31 cellular contexts compared by ENCODE assay signal in the genomic region with DNA sequence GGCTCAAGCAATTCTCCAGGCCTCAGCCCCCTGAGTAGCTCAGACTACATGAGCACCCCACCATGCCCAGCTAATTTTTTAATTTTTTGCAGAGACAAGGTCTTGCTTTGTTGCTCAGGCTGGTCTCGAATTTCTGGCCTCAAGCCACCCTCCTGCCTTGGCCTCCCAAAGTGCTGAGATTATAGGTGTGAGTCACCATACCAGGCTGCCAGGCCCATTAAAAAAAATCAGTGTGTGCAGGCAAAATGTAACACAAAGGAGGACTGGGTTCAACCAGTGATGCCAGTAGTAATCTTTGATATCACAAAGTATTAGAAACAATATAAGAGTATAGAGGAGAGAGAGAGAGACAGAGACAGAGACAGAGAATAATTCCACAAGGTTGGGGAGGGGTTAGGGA.
"Had no signal": no experiment of that assay in that cellular context is flagged by ENCODE, and none has a peak within 500 bp of the region (broad histone marks: within the 10 kb centered on the region; RNA-seq: fewer than 3 reads in every experiment).

No MANE protein-coding gene starts in this region.

- H3K27ac ChIP-seq: adrenal gland, body of pancreas, esophagus muscularis mucosa, foreskin keratinocyte, gastrocnemius medialis, heart right ventricle, hepatocyte, WERI-Rb-1 had no signal

- ATAC-seq: activated CD4-positive, CD25-positive, alpha-beta regulatory T cell treated with anti-CD3 and anti-CD28 coated beads, Interleukin-2, amount 50 U/mL, for 24 hours; activated CD8-positive, alpha-beta memory T cell treated with anti-CD3 and anti-CD28 coated beads, Interleukin-2, amount 10 ng/mL, durations not matched to agents 7 days and 5 days; activated CD8-positive, alpha-beta T cell treated with anti-CD3 and anti-CD28 coated beads, Interleukin-2, amount 10 ng/mL, durations not matched to agents 7 days and 5 days; activated naive CD8-positive, alpha-beta T cell treated with anti-CD3 and anti-CD28 coated beads, Interleukin-2, amount 50 U/mL, for 24 hours; body of pancreas; effector memory CD8-positive, alpha-beta T cell; foreskin keratinocyte; gastrocnemius medialis; heart right ventricle had no signal

- DNase-seq: activated B cell treated with CpG ODN at 0.5 μM for 24 hours; activated CD4-positive, alpha-beta memory T cell treated with anti-CD3 and anti-CD28 coated beads for 36 hours; activated CD4-positive, alpha-beta T cell treated with anti-CD3 and anti-CD28 coated beads, Interleukin-2, amount 10 ng/mL, durations not matched to agents 24 days and 14 days; activated CD8-positive, alpha-beta memory T cell treated with anti-CD3 and anti-CD28 coated beads, Interleukin-2, amount 10 ng/mL, durations not matched to agents 7 days and 5 days; activated CD8-positive, alpha-beta memory T cell treated with anti-CD3 and anti-CD28 coated beads, Interleukin-2, amount 50 U/mL, for 4 hours; activated CD8-positive, alpha-beta T cell treated with anti-CD3 and anti-CD28 coated beads, Interleukin-2, amount 10 ng/mL, durations not matched to agents 7 days and 5 days; activated effector memory CD4-positive, alpha-beta T cell treated with anti-CD3 and anti-CD28 coated beads, Interleukin-2, amount 50 U/mL, for 16 hours; activated naive CD4-positive, alpha-beta T cell treated with anti-CD3 and anti-CD28 coated beads for 36 hours; activated naive CD8-positive, alpha-beta T cell treated with anti-CD3 and anti-CD28 coated beads for 36 hours; activated naive CD8-positive, alpha-beta T cell treated with anti-CD3 and anti-CD28 coated beads, Interleukin-2, amount 50 U/mL, for 24 hours; activated T-cell treated with anti-CD3 and anti-CD28 coated beads, Interleukin-2, amount 50 U/mL, for 1 hour; activated T-cell treated with anti-CD3 and anti-CD28 coated beads, Interleukin-2, amount 50 U/mL, for 48 hours; amygdala; body of pancreas; caudate nucleus; cortex of kidney; dermis blood vessel endothelial cell; effector CD4-positive, alpha-beta T cell; effector memory CD8-positive, alpha-beta T cell; erythroblast; foreskin keratinocyte; gastrocnemius medialis; glutamatergic neuron; heart right ventricle; T-helper 9 cell; WERI-Rb-1 had no signal

- FAIRE-seq: colon had no signal

- H3K4me3 ChIP-seq: adrenal gland, body of pancreas, esophagus muscularis mucosa, gastrocnemius medialis, heart right ventricle, hepatocyte had no signal

- H3K4me1 ChIP-seq: adrenal gland, body of pancreas, esophagus muscularis mucosa, foreskin keratinocyte, gastrocnemius medialis, heart right ventricle had no signal

- H3K27me3 ChIP-seq: adrenal gland, body of pancreas, foreskin keratinocyte, gastrocnemius medialis, hepatocyte had no signal

- H3K36me3 ChIP-seq: adrenal gland, esophagus muscularis mucosa, gastrocnemius medialis, heart right ventricle, WERI-Rb-1 had no signal

- H3K9me3 ChIP-seq: adrenal gland, body of pancreas, gastrocnemius medialis, heart right ventricle had no signal
